ENCODE assay signal across 33 cellular contexts in genomic region chr10:124050021-124051015, GRCh38. TPM values are rescaled to one million over a fixed set of nuclear protein-coding genes. Genes with fewer than 3 reads are reported as not detected.
A peak's percentile ranks its signal among the peaks of the same experiment; 100 is the strongest.
DNase-seq lines count a peak whose midpoint lies in the region; ATAC-seq, FAIRE-seq and TF ChIP-seq lines count a peak whose summit lies in the region.
"Had no signal": no experiment of that assay in that cellular context is flagged by ENCODE, and none has a peak within 500 bp of the region (broad histone marks: within the 10 kb centered on the region; RNA-seq: fewer than 3 reads in every experiment).

No MANE protein-coding gene starts in this region.

- TF ChIP-seq CTCF in HEK293 (tag by site-specific recombination; IDR thresholded peaks at IDR 0.05) (no peak), endothelial cell (IDR thresholded peaks at IDR 0.05; ENCODE audit: unreplicated experiment) (no peak), neutrophil (IDR thresholded peaks at IDR 0.05) (no peak)

- H4K20me1 ChIP-seq in BLaER1 treated with 17β-estradiol and CSF1 and Interleukin-3, amounts not matched to agents 10 nM and 100 nM: peaks cover 4 to 100% (median 82%) of the 10 kb centered on the region in 11 experiments; a peak in 17 of 22 replicates

- no peaks in the 10 kb centered on the region for H3K27me3 Mint-ChIP-seq in endothelial cell (ENCODE audit: unreplicated experiment)
- peaks cover 0 to 13% (median 0%) of the 10 kb centered on the region in 5 donors for H3K27me3 Mint-ChIP-seq in naive thymus-derived CD4-positive, alpha-beta T cell
- H3K27me3 Mint-ChIP-seq: activated T-cell treated with anti-CD3 and anti-CD28 coated beads, Interleukin-2, amount 50 U/mL, for 24 hours; stimulated activated naive CD8-positive, alpha-beta T cell treated with anti-CD3 and anti-CD28 coated beads, Interleukin-15, amount 100 ng/mL, for 72 hours had no signal

- peak overlapping the region in 7 of 11 experiments; percentile 4 to 46 (median 19); a peak in 7 of 22 replicates for H3K27ac ChIP-seq in BLaER1 treated with 17β-estradiol and CSF1 and Interleukin-3, amounts not matched to agents 10 nM and 100 nM
- H3K27ac ChIP-seq in HEK293 (ENCODE audit: extremely low read depth, low read depth, low read length) (no peak overlapping the region), neutrophil (peak overlapping the region; percentile 10)
- H3K27ac ChIP-seq in naive thymus-derived CD4-positive, alpha-beta T cell (ENCODE audit: low read depth, low read length): no peak overlapping the region
- H3K27ac ChIP-seq: ascending aorta, cardiac muscle cell, left ventricle myocardium inferior, pancreas, thoracic aorta, uterus had no signal

- no peak overlapping the region for H3K27ac Mint-ChIP-seq in endothelial cell (ENCODE audit: unreplicated experiment)
- H3K27ac Mint-ChIP-seq in naive thymus-derived CD4-positive, alpha-beta T cell: peak overlapping the region in 1 of 9 donors; percentile 28
- H3K27ac Mint-ChIP-seq: activated naive CD8-positive, alpha-beta T cell treated with anti-CD3 and anti-CD28 coated beads, Interleukin-2, amount 10 ng/mL, durations not matched to agents 7 days and 5 days; activated T-cell treated with anti-CD3 and anti-CD28 coated beads, Interleukin-2, amount 50 U/mL, for 24 hours; HFFc6; naive thymus-derived CD8-positive, alpha-beta T cell; stimulated activated naive CD8-positive, alpha-beta T cell treated with anti-CD3 and anti-CD28 coated beads, Interleukin-15, amount 100 ng/mL, for 72 hours; T-helper 1 cell treated with Interleukin-12 subunit alpha and Interleukin-12 subunit beta and Interleukin-4 antibody, amounts not matched to agents 30 μg/mL and 1 μg/mL, for 36 hours had no signal

- H3K4me2 ChIP-seq in BLaER1 treated with 17β-estradiol and CSF1 and Interleukin-3, amounts not matched to agents 10 nM and 100 nM: peak overlapping the region in 10 of 11 experiments; percentile 4 to 57 (median 25); a peak in 15 of 22 replicates

- peaks cover 0 to 25% (median 9%) of the 10 kb centered on the region in 11 experiments; a peak in 9 of 22 replicates for H3K9me3 ChIP-seq in BLaER1 treated with 17β-estradiol and CSF1 and Interleukin-3, amounts not matched to agents 10 nM and 100 nM (replicated peaks in 1 of 11)
- H3K9me3 ChIP-seq in HEK293 (ENCODE audit: control insufficient read depth, insufficient read depth, low read depth, low read length): no peaks in the 10 kb centered on the region
- no peaks in the 10 kb centered on the region for H3K9me3 ChIP-seq in neutrophil
- peaks cover 0 to 5% (median 0%) of the 10 kb centered on the region in 3 experiments for H3K9me3 ChIP-seq in naive thymus-derived CD4-positive, alpha-beta T cell (ENCODE audit: control insufficient read depth in 2 of 3, low read length in 3 of 3)
- H3K9me3 ChIP-seq: ascending aorta, pancreas, thoracic aorta, uterus had no signal

- ATAC-seq in naive thymus-derived CD4-positive, alpha-beta T cell: no peak
- ATAC-seq: naive thymus-derived CD8-positive, alpha-beta T cell; pancreas; Right ventricle myocardium inferior; SK-N-SH treated with all-trans-retinoic acid at 6 μM for 48 hours; stimulated activated naive CD8-positive, alpha-beta T cell treated with anti-CD3 and anti-CD28 coated beads, Interleukin-15, amount 100 ng/mL, for 72 hours had no signal

- POLR2A ChIA-PET in HEK293 (lab: Yijun Ruan, JAX): no interaction called here
- POLR2A ChIA-PET in naive thymus-derived CD4-positive, alpha-beta T cell (lab: Charles Lee): no interaction called here

- DNase-seq in endothelial cell (ENCODE audit: low spot score): no peak
- no peak for DNase-seq in NCI-H1048 (lab: John Stamatoyannopoulos, UW)
- DNase-seq in H54 (ENCODE audit: insufficient read length, low spot score): no peak
- no peak for DNase-seq in naive thymus-derived CD4-positive, alpha-beta T cell
- DNase-seq: activated CD4-positive, alpha-beta T cell treated with anti-CD3 and anti-CD28 coated beads, Interleukin-2, amount 50 U/mL, for 1 hour; activated CD4-positive, CD25-positive, alpha-beta regulatory T cell; activated effector memory CD4-positive, alpha-beta T cell treated with anti-CD3 and anti-CD28 coated beads, Interleukin-2, amount 50 U/mL, for 16 hours; activated naive CD8-positive, alpha-beta T cell treated with anti-CD3 and anti-CD28 coated beads, Interleukin-2, amount 10 ng/mL, durations not matched to agents 7 days and 5 days; activated T-cell treated with anti-CD3 and anti-CD28 coated beads, Interleukin-2, amount 50 U/mL, for 24 hours; IMR-90; left ventricle myocardium inferior; NCI-H146; NCI-H2107; NCI-H446; NCI-H82; stimulated activated CD8-positive, alpha-beta memory T cell treated with anti-CD3 and anti-CD28 coated beads, Interleukin-4, amount 100 ng/mL, for 48 hours; stimulated activated naive CD8-positive, alpha-beta T cell treated with anti-CD3 and anti-CD28 coated beads, Interleukin-15, amount 100 ng/mL, for 72 hours; uterus had no signal

- H3K4me3 ChIP-seq in BLaER1 treated with 17β-estradiol and CSF1 and Interleukin-3, amounts not matched to agents 10 nM and 100 nM: no peak overlapping the region
- H3K4me3 ChIP-seq in HEK293 (ENCODE audit: low read depth, low read length) (no peak overlapping the region), neutrophil (ENCODE audit: low read depth in 1 of 2, low read length in 1 of 2) (no peak overlapping the region)
- H3K4me3 ChIP-seq in naive thymus-derived CD4-positive, alpha-beta T cell (ENCODE audit: low read length): no peak overlapping the region
- H3K4me3 ChIP-seq: ascending aorta, cardiac muscle cell, left ventricle myocardium inferior, pancreas, thoracic aorta, uterus had no signal

- intact Hi-C loops in naive thymus-derived CD4-positive, alpha-beta T cell (cut with micrococcal nuclease): no loop called here

- no peak for TF ChIP-seq POLR2A in H54 (IDR thresholded peaks at IDR 0.05; ENCODE audit: low read depth, low read length)

- peaks cover 77 to 93% (median 83%) of the 10 kb centered on the region in 11 experiments for H3K36me3 ChIP-seq in BLaER1 treated with 17β-estradiol and CSF1 and Interleukin-3, amounts not matched to agents 10 nM and 100 nM
- no peaks in the 10 kb centered on the region for H3K36me3 ChIP-seq in HEK293 (ENCODE audit: control insufficient read depth in 2 of 2, insufficient read depth in 1 of 2, low read length in 2 of 2)
- peaks cover 44% of the 10 kb centered on the region for H3K36me3 ChIP-seq in neutrophil
- no peaks in the 10 kb centered on the region for H3K36me3 ChIP-seq in naive thymus-derived CD4-positive, alpha-beta T cell (ENCODE audit: control insufficient read depth in 2 of 3, insufficient read depth in 3 of 3, low read length in 3 of 3)
- H3K36me3 ChIP-seq: ascending aorta, cardiac muscle cell, left ventricle myocardium inferior, pancreas, thoracic aorta, uterus had no signal

- 0 out of 22 replicates have a peak overlapping the region, but pooled peaks of 1 of the 11 experiments have one; percentile 0 for H3K9ac ChIP-seq in BLaER1 treated with 17β-estradiol and CSF1 and Interleukin-3, amounts not matched to agents 10 nM and 100 nM

- CTCF ChIA-PET in HEK293 (lab: Yijun Ruan, JAX): no interaction called here
- CTCF ChIA-PET in naive thymus-derived CD4-positive, alpha-beta T cell (lab: Charles Lee): no interaction called here

- H3K4me1 ChIP-seq in BLaER1 treated with 17β-estradiol and CSF1 and Interleukin-3, amounts not matched to agents 10 nM and 100 nM: peaks cover 61 to 100% (median 85%) of the 10 kb centered on the region in 10 experiments
- H3K4me1 ChIP-seq in HEK293 (ENCODE audit: control insufficient read depth, insufficient read depth, low read length) (no peaks in the 10 kb centered on the region), neutrophil (ENCODE audit: control insufficient read depth in 1 of 2, insufficient read depth in 1 of 2, low read depth in 1 of 2, low read length in 1 of 2) (peaks cover 20 to 24% of the 10 kb centered on the region in 2 experiments)
- H3K4me1 ChIP-seq in naive thymus-derived CD4-positive, alpha-beta T cell (ENCODE audit: control insufficient read depth in 2 of 2, insufficient read depth in 2 of 2, low read length in 2 of 2): no peaks in the 10 kb centered on the region
- H3K4me1 ChIP-seq: left ventricle myocardium inferior, pancreas, uterus had no signal

- H3K36me3 Mint-ChIP-seq in endothelial cell (ENCODE audit: low read depth, unreplicated experiment): peaks cover 34% of the 10 kb centered on the region
- peaks cover 0 to 9% (median 0%) of the 10 kb centered on the region in 5 donors for H3K36me3 Mint-ChIP-seq in naive thymus-derived CD4-positive, alpha-beta T cell
- H3K36me3 Mint-ChIP-seq: activated naive CD8-positive, alpha-beta T cell treated with anti-CD3 and anti-CD28 coated beads, Interleukin-2, amount 10 ng/mL, durations not matched to agents 7 days and 5 days; naive thymus-derived CD8-positive, alpha-beta T cell had no signal

- no peak for FAIRE-seq in H54 (lab: Jason Lieb, UNC)
- FAIRE-seq: G401.6, islet of Langerhans, pancreas had no signal

- H3K9me3 Mint-ChIP-seq in endothelial cell (ENCODE audit: unreplicated experiment): no peaks in the 10 kb centered on the region
- peaks cover 0 to 15% (median 4%) of the 10 kb centered on the region in 11 donors for H3K9me3 Mint-ChIP-seq in naive thymus-derived CD4-positive, alpha-beta T cell
- H3K9me3 Mint-ChIP-seq: activated naive CD8-positive, alpha-beta T cell treated with anti-CD3 and anti-CD28 coated beads, Interleukin-2, amount 10 ng/mL, durations not matched to agents 7 days and 5 days; HFFc6; mesothelial cell of epicardium; T-helper 1 cell treated with Interleukin-12 subunit alpha and Interleukin-12 subunit beta and Interleukin-4 antibody, amounts not matched to agents 30 μg/mL and 1 μg/mL, for 36 hours had no signal

- peak overlapping the region; percentile 26 for H3K4me3 Mint-ChIP-seq in endothelial cell (ENCODE audit: unreplicated experiment)
- H3K4me3 Mint-ChIP-seq in naive thymus-derived CD4-positive, alpha-beta T cell: no peak overlapping the region
- H3K4me3 Mint-ChIP-seq: activated naive CD8-positive, alpha-beta T cell treated with anti-CD3 and anti-CD28 coated beads, Interleukin-2, amount 10 ng/mL, durations not matched to agents 7 days and 5 days; activated T-cell treated with anti-CD3 and anti-CD28 coated beads, Interleukin-2, amount 50 U/mL, for 24 hours; HFFc6; mesothelial cell of epicardium; naive thymus-derived CD8-positive, alpha-beta T cell; stimulated activated naive CD8-positive, alpha-beta T cell treated with anti-CD3 and anti-CD28 coated beads, Interleukin-15, amount 100 ng/mL, for 72 hours; T-helper 1 cell treated with Interleukin-12 subunit alpha and Interleukin-12 subunit beta and Interleukin-4 antibody, amounts not matched to agents 30 μg/mL and 1 μg/mL, for 36 hours had no signal

- H3K4me1 Mint-ChIP-seq in endothelial cell (ENCODE audit: unreplicated experiment): peaks cover 62% of the 10 kb centered on the region
- H3K4me1 Mint-ChIP-seq in naive thymus-derived CD4-positive, alpha-beta T cell: peaks cover 0 to 4% (median 0%) of the 10 kb centered on the region in 7 donors
- H3K4me1 Mint-ChIP-seq: activated naive CD8-positive, alpha-beta T cell treated with anti-CD3 and anti-CD28 coated beads, Interleukin-2, amount 10 ng/mL, durations not matched to agents 7 days and 5 days; stimulated activated naive CD8-positive, alpha-beta T cell treated with anti-CD3 and anti-CD28 coated beads, Interleukin-15, amount 100 ng/mL, for 72 hours had no signal

- H3K27me3 ChIP-seq in BLaER1 treated with 17β-estradiol and CSF1 and Interleukin-3, amounts not matched to agents 10 nM and 100 nM: no peaks in the 10 kb centered on the region
- no peaks in the 10 kb centered on the region for H3K27me3 ChIP-seq in neutrophil
- H3K27me3 ChIP-seq in naive thymus-derived CD4-positive, alpha-beta T cell (ENCODE audit: control insufficient read depth in 2 of 2, insufficient read depth in 2 of 2, low read length in 2 of 2): no peaks in the 10 kb centered on the region
- H3K27me3 ChIP-seq: ascending aorta, cardiac muscle cell, pancreas, uterus had no signal

RNA-seq across cellular contexts. Expression of gene CHST15, which starts 43.1 kb away (rescaled TPM):
- 148 TPM for total RNA-seq in endothelial cell (ENCODE audit: unreplicated experiment)
- total RNA-seq in naive thymus-derived CD4-positive, alpha-beta T cell: 10 to 100 TPM in 1 of 5 experiments, 1 to 10 TPM in 3, under 1 TPM in 1; 0.41 to 43.3 (median 2.4) TPM
- under 1 TPM; 0.27 to 0.32 TPM for polyA plus RNA-seq in naive thymus-derived CD4-positive, alpha-beta T cell

Comparison
In these comparisons a context has a peak if more than half of its experiments do, and no peak if none do; other contexts are left out.
1. H3K27ac ChIP-seq: peak in BLaER1 treated with 17β-estradiol and CSF1 and Interleukin-3, amounts not matched to agents 10 nM and 100 nM (7 of 11) and neutrophil (single experiment); none in HEK293 (single experiment) and naive thymus-derived CD4-positive, alpha-beta T cell (single experiment).